Comparison of ENCODE assay signal across 1 cellular context in the genomic region with DNA sequence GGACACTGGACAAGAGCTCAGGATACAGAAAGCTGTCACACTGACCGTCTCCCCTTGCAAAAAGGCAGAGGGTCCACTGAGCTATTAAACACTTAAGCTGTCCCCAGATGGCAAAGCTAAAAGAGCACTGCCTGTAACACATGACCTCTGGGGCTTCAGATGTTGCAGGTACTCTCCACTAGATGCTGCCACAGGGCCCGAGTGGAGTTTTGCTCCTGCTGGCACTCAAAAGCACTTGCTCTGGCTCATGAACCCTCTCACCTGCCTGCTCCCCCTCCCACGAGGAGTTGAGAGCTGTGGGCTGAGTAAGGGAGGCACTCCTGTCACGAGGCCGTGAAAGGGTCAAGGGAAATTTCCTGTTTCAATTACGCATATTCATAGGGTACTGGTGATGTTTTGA.
TF ChIP-seq lines count a peak whose summit lies in the region.

No MANE protein-coding gene starts in this region.

TF ChIP-seq in GM23338, 12 proteins besides CTCF, POLR2A, EP300 and RAD21 (continued from another document):
- TF ChIP-seq, protein P1, sequence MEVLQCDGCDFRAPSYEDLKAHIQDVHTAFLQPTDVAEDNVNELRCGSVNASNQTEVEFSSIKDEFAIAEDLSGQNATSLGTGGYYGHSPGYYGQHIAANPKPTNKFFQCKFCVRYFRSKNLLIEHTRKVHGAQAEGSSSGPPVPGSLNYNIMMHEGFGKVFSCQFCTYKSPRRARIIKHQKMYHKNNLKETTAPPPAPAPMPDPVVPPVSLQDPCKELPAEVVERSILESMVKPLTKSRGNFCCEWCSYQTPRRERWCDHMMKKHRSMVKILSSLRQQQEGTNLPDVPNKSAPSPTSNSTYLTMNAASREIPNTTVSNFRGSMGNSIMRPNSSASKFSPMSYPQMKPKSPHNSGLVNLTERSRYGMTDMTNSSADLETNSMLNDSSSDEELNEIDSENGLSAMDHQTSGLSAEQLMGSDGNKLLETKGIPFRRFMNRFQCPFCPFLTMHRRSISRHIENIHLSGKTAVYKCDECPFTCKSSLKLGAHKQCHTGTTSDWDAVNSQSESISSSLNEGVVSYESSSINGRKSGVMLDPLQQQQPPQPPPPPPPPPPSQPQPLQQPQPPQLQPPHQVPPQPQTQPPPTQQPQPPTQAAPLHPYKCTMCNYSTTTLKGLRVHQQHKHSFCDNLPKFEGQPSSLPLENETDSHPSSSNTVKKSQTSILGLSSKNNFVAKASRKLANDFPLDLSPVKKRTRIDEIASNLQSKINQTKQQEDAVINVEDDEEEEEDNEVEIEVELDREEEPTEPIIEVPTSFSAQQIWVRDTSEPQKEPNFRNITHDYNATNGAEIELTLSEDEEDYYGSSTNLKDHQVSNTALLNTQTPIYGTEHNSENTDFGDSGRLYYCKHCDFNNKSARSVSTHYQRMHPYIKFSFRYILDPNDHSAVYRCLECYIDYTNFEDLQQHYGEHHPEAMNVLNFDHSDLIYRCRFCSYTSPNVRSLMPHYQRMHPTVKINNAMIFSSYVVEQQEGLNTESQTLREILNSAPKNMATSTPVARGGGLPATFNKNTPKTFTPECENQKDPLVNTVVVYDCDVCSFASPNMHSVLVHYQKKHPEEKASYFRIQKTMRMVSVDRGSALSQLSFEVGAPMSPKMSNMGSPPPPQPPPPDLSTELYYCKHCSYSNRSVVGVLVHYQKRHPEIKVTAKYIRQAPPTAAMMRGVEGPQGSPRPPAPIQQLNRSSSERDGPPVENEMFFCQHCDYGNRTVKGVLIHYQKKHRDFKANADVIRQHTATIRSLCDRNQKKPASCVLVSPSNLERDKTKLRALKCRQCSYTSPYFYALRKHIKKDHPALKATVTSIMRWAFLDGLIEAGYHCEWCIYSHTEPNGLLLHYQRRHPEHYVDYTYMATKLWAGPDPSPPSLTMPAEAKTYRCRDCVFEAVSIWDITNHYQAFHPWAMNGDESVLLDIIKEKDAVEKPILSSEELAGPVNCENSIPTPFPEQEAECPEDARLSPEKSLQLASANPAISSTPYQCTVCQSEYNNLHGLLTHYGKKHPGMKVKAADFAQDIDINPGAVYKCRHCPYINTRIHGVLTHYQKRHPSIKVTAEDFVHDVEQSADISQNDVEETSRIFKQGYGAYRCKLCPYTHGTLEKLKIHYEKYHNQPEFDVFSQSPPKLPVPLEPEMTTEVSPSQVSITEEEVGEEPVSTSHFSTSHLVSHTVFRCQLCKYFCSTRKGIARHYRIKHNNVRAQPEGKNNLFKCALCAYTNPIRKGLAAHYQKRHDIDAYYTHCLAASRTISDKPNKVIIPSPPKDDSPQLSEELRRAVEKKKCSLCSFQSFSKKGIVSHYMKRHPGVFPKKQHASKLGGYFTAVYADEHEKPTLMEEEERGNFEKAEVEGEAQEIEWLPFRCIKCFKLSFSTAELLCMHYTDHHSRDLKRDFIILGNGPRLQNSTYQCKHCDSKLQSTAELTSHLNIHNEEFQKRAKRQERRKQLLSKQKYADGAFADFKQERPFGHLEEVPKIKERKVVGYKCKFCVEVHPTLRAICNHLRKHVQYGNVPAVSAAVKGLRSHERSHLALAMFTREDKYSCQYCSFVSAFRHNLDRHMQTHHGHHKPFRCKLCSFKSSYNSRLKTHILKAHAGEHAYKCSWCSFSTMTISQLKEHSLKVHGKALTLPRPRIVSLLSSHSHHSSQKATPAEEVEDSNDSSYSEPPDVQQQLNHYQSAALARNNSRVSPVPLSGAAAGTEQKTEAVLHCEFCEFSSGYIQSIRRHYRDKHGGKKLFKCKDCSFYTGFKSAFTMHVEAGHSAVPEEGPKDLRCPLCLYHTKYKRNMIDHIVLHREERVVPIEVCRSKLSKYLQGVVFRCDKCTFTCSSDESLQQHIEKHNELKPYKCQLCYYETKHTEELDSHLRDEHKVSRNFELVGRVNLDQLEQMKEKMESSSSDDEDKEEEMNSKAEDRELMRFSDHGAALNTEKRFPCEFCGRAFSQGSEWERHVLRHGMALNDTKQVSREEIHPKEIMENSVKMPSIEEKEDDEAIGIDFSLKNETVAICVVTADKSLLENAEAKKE (CRISPR knock-in tag; IDR thresholded peaks at IDR 0.05), result no peak
- TF ChIP-seq JUNB (IDR thresholded peaks at IDR 0.05; ENCODE audit: unreplicated experiment) (no peak), EZH2phosphoT487 (IDR thresholded peaks at IDR 0.05; ENCODE audit: unreplicated experiment) (no peak), ZNF114 (CRISPR knock-in tag; IDR thresholded peaks at IDR 0.05) (no peak)
- TF ChIP-seq, protein P2, sequence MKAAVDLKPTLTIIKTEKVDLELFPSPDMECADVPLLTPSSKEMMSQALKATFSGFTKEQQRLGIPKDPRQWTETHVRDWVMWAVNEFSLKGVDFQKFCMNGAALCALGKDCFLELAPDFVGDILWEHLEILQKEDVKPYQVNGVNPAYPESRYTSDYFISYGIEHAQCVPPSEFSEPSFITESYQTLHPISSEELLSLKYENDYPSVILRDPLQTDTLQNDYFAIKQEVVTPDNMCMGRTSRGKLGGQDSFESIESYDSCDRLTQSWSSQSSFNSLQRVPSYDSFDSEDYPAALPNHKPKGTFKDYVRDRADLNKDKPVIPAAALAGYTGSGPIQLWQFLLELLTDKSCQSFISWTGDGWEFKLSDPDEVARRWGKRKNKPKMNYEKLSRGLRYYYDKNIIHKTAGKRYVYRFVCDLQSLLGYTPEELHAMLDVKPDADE (IDR thresholded peaks at IDR 0.05), result no peak
TF ChIP-seq in GM23338: peak in this region for 0.
